In the genomic region with DNA sequence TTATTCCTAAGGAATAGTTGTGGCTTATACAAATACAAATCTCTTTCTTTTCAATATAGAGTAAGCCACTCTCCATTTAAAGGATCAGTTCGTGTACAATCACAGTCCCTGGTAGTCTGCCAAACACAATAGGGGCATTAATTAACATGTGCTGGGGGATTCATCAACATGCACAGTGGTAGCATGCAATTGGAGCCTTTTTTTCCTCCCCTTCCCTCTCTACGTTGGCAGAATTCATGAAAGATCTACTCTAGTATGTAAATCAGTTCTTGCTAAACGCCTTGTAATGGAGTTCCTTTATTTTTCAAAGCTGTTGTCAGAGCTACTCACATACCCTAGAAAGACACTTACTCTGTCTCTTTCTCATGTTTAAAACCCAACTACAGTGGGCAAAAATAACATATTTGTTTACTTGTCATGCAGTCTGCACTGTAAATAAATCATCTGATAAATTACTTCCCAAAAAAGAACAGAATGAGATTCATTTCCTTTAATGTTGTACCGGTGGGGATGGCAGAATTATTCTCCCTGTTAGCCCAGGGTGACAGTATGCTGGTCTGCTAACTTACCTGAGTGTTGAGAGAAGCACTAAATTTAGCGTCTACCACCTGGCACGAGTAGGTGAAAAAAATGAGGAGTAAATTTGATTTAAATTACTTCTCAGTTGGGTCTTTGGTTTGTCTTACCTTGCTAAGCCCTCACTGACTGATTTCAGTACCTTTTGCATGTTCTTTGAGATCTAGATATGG, we compare ENCODE assay signal across 18 cellular contexts.
A peak's percentile ranks its signal among the peaks of the same experiment; 100 is the strongest.
DNase-seq lines count a peak whose midpoint lies in the region; ATAC-seq and TF ChIP-seq lines count a peak whose summit lies in the region.
"Had no signal": no experiment of that assay in that cellular context is flagged by ENCODE, and none has a peak within 500 bp of the region (broad histone marks: within the 10 kb centered on the region; RNA-seq: fewer than 3 reads in every experiment).

No MANE protein-coding gene starts in this region.

- WGBS in H9 (ENCODE audit: extremely low coverage, insufficient read length, low lambda C conversion rate): no CpG with 5 or more reads among the region's 6 CpGs
- 42% methylated on average over 6 of the region's 6 CpGs for WGBS in mesenchymal stem cell
- 8% methylated on average over 6 of the region's 6 CpGs for WGBS in body of pancreas, 2 donors

- H4K91ac ChIP-seq in H9 (ENCODE audit: insufficient read length, low read depth, low read length): no peak overlapping the region
- no peak overlapping the region for H4K91ac ChIP-seq in mesenchymal stem cell (ENCODE audit: low read length)

- H3K18ac ChIP-seq in H9 (ENCODE audit: insufficient read length, low read depth, low read length): no peak overlapping the region
- no peak overlapping the region for H3K18ac ChIP-seq in mesenchymal stem cell (ENCODE audit: low read depth in 1 of 2, low read length in 2 of 2)

- peaks cover 26 to 31% of the 10 kb centered on the region in 2 experiments for H3K4me1 Mint-ChIP-seq in H9
- no peaks in the 10 kb centered on the region for H3K4me1 Mint-ChIP-seq in activated T-cell treated with anti-CD3 and anti-CD28 coated beads, Interleukin-2, amount 50 U/mL, for 72 hours (ENCODE audit: low read depth)
- H3K4me1 Mint-ChIP-seq: activated CD4-positive, alpha-beta T cell treated with anti-CD3 and anti-CD28 coated beads, Interleukin-2, amount 10 ng/mL, durations not matched to agents 24 days and 14 days; activated naive CD8-positive, alpha-beta T cell treated with anti-CD3 and anti-CD28 coated beads, Interleukin-2, amount 50 U/mL, for 24 hours had no signal

- H3K4me2 ChIP-seq in H9 (ENCODE audit: insufficient read depth, insufficient read length, low read length) (no peak overlapping the region), neural cell (ENCODE audit: low read length) (no peak overlapping the region), mesenchymal stem cell (ENCODE audit: low read length, poor library complexity, severe bottlenecking) (no peak overlapping the region)

- no peak for TF ChIP-seq CTCF in H9 (conservative IDR thresholded peaks at IDR 0.05)
- TF ChIP-seq CTCF in neural cell (IDR thresholded peaks at IDR 0.05; ENCODE audit: poor library complexity, severe bottlenecking): no peak
- no peak for TF ChIP-seq CTCF in foreskin fibroblast (IDR thresholded peaks at IDR 0.05; ENCODE audit: low read depth, low read length)
- no peak for TF ChIP-seq CTCF in body of pancreas (IDR thresholded peaks at IDR 0.05)

- no peak for TF ChIP-seq POLR2A in body of pancreas (IDR thresholded peaks at IDR 0.05)

- H2AK5ac ChIP-seq in H9 (ENCODE audit: insufficient read length, low read length): no peak overlapping the region
- no peak overlapping the region for H2AK5ac ChIP-seq in mesenchymal stem cell (ENCODE audit: low read length, severe bottlenecking)

- H3K9me3 ChIP-seq in H9 (ENCODE audit: control insufficient read depth, low read depth, low read length): no peaks in the 10 kb centered on the region
- H3K9me3 ChIP-seq in neural cell (ENCODE audit: low read length): no peaks in the 10 kb centered on the region
- H3K9me3 ChIP-seq in mesenchymal stem cell (ENCODE audit: control insufficient read depth, low read length): no peaks in the 10 kb centered on the region
- no peaks in the 10 kb centered on the region for H3K9me3 ChIP-seq in body of pancreas

- no peak overlapping the region for H4K8ac ChIP-seq in H9 (replicated peaks; ENCODE audit: insufficient read length, low read depth, low read length)
- no peak overlapping the region for H4K8ac ChIP-seq in mesenchymal stem cell (ENCODE audit: low read length)

- DNase-seq in H9 (no peak), NCI-H2081 (lab: John Stamatoyannopoulos, UW) (peak; percentile 73 to 91), astrocyte of the hippocampus (ENCODE audit: low read depth, low spot score) (peak; percentile 71), foreskin fibroblast (no peak), mesenchymal stem cell (no peak), body of pancreas (no peak)
- no peak for DNase-seq in activated T-cell treated with anti-CD3 and anti-CD28 coated beads, Interleukin-2, amount 50 U/mL, for 72 hours
- DNase-seq: activated CD4-positive, alpha-beta T cell treated with anti-CD3 and anti-CD28 coated beads, Interleukin-2, amount 10 ng/mL, durations not matched to agents 24 days and 14 days; activated naive CD8-positive, alpha-beta T cell treated with anti-CD3 and anti-CD28 coated beads, Interleukin-2, amount 50 U/mL, for 24 hours; dermis blood vessel endothelial cell; heart right ventricle; MM.1S; NCI-H1930; NCI-H524 treated with DMSO at 0.1 percent for 48 hours; OCI-M1; SHP77 treated with DMSO at 0.1 percent for 48 hours; stimulated activated CD4-positive, alpha-beta T cell treated with anti-CD3 and anti-CD28 coated beads, Interleukin-12 subunit alpha, Interleukin-12 subunit beta, amount 100 ng/mL, for 4 hours had no signal

- H2BK12ac ChIP-seq in H9 (ENCODE audit: insufficient read length, low read depth, low read length) (no peak overlapping the region), mesenchymal stem cell (ENCODE audit: low read length in 2 of 2) (no peak overlapping the region)

- H2AFZ ChIP-seq in H9 (ENCODE audit: low read length) (no peak overlapping the region), neural cell (ENCODE audit: low read depth, low read length) (peak overlapping the region; percentile 16), mesenchymal stem cell (ENCODE audit: low read depth, low read length) (no peak overlapping the region)

- no peak overlapping the region for H4K5ac ChIP-seq in H9 (ENCODE audit: insufficient read length, low read depth, low read length)

- H3K36me3 ChIP-seq in neural cell (ENCODE audit: insufficient read depth, low read length) (no peaks in the 10 kb centered on the region), mesenchymal stem cell (ENCODE audit: control insufficient read depth in 1 of 2, insufficient read depth in 2 of 2, low read depth in 1 of 2, low read length in 2 of 2) (no peaks in the 10 kb centered on the region), body of pancreas (replicated peaks in 1 of 2; ENCODE audit: insufficient read depth in 1 of 2, low read depth in 2 of 2) (no peaks in the 10 kb centered on the region)
- H3K36me3 ChIP-seq: heart right ventricle had no signal

- H3K14ac ChIP-seq in H9 (ENCODE audit: insufficient read depth, low read length) (no peak overlapping the region), mesenchymal stem cell (ENCODE audit: low read length in 2 of 2) (no peak overlapping the region)

- H3F3A ChIP-seq in neural cell (ENCODE audit: insufficient read depth, low read length, poor library complexity, severe bottlenecking): no peaks in the 10 kb centered on the region

- no peaks in the 10 kb centered on the region for H3K36me3 Mint-ChIP-seq in H9 (ENCODE audit: insufficient read depth in 1 of 3, low read depth in 3 of 3)
- no peaks in the 10 kb centered on the region for H3K36me3 Mint-ChIP-seq in activated T-cell treated with anti-CD3 and anti-CD28 coated beads, Interleukin-2, amount 50 U/mL, for 72 hours (ENCODE audit: insufficient read depth in 2 of 2)

- no peak overlapping the region for H3K23ac ChIP-seq in H9 (ENCODE audit: insufficient read length, low read depth, low read length)
- no peak overlapping the region for H3K23ac ChIP-seq in mesenchymal stem cell (ENCODE audit: low read length in 2 of 2)

- H2BK20ac ChIP-seq in H9 (ENCODE audit: low read depth, low read length, poor library complexity, severe bottlenecking): no peak overlapping the region

- H3K27ac Mint-ChIP-seq in H9: peak overlapping the region; percentile 4 to 73 (median 71); a peak in 3 of 7 replicates
- H3K27ac Mint-ChIP-seq in activated T-cell treated with anti-CD3 and anti-CD28 coated beads, Interleukin-2, amount 50 U/mL, for 72 hours: no peak overlapping the region
- H3K27ac Mint-ChIP-seq: activated CD4-positive, alpha-beta T cell treated with anti-CD3 and anti-CD28 coated beads, Interleukin-2, amount 10 ng/mL, durations not matched to agents 24 days and 14 days; activated naive CD8-positive, alpha-beta T cell treated with anti-CD3 and anti-CD28 coated beads, Interleukin-2, amount 50 U/mL, for 24 hours had no signal

- H2BK120ac ChIP-seq in H9 (ENCODE audit: low read depth, low read length, poor library complexity, severe bottlenecking) (no peak overlapping the region), mesenchymal stem cell (ENCODE audit: low read depth, low read length) (no peak overlapping the region)

- no peaks in the 10 kb centered on the region for H3K9me2 ChIP-seq in neural cell (ENCODE audit: insufficient read depth, low read length)

- no peak overlapping the region for H3T11ph ChIP-seq in H9 (ENCODE audit: low read length)

- H3K4me1 ChIP-seq in H9 (ENCODE audit: insufficient read depth, low read length): peaks cover 6% of the 10 kb centered on the region
- H3K4me1 ChIP-seq in mesenchymal stem cell (ENCODE audit: control insufficient read depth, insufficient read depth, low read depth, low read length): no peaks in the 10 kb centered on the region
- no peaks in the 10 kb centered on the region for H3K4me1 ChIP-seq in body of pancreas
- H3K4me1 ChIP-seq: heart right ventricle had no signal

- peak overlapping the region; percentile 30 for H3K4me3 ChIP-seq in neural cell (ENCODE audit: low read length)
- no peak overlapping the region for H3K4me3 ChIP-seq in foreskin fibroblast (ENCODE audit: low read depth in 1 of 2, low read length in 2 of 2)
- H3K4me3 ChIP-seq in mesenchymal stem cell (ENCODE audit: insufficient read depth in 1 of 2, low read depth in 1 of 2, low read length in 2 of 2): no peak overlapping the region
- no peak overlapping the region for H3K4me3 ChIP-seq in body of pancreas
- H3K4me3 ChIP-seq: heart right ventricle had no signal

- no peak for TF ChIP-seq RAD21 in neural cell (conservative IDR thresholded peaks at IDR 0.05)

- no peaks in the 10 kb centered on the region for H3K27me3 ChIP-seq in H9 (ENCODE audit: insufficient read depth, low read length)
- no peaks in the 10 kb centered on the region for H3K27me3 ChIP-seq in neural cell (ENCODE audit: insufficient read depth, low read depth, low read length)
- no peaks in the 10 kb centered on the region for H3K27me3 ChIP-seq in mesenchymal stem cell (ENCODE audit: control insufficient read depth in 1 of 2, insufficient read depth in 1 of 2, low read length in 2 of 2)
- H3K27me3 ChIP-seq in body of pancreas: no peaks in the 10 kb centered on the region

- H4K20me1 ChIP-seq in H9 (ENCODE audit: control insufficient read depth, insufficient read depth, insufficient read length): no peaks in the 10 kb centered on the region
- H4K20me1 ChIP-seq in neural cell (ENCODE audit: insufficient read depth): no peaks in the 10 kb centered on the region

- no peak overlapping the region for H3K27ac ChIP-seq in H9 (ENCODE audit: insufficient read length, low read depth, low read length)
- H3K27ac ChIP-seq in neural cell (ENCODE audit: low read length): peak overlapping the region; percentile 65
- no peak overlapping the region for H3K27ac ChIP-seq in mesenchymal stem cell (ENCODE audit: low read length, poor library complexity, severe bottlenecking)
- H3K27ac ChIP-seq in body of pancreas: no peak overlapping the region
- H3K27ac ChIP-seq: heart right ventricle had no signal

- H3K4me3 Mint-ChIP-seq in H9: no peak overlapping the region
- H3K4me3 Mint-ChIP-seq in activated T-cell treated with anti-CD3 and anti-CD28 coated beads, Interleukin-2, amount 50 U/mL, for 72 hours: no peak overlapping the region
- H3K4me3 Mint-ChIP-seq: activated CD4-positive, alpha-beta T cell treated with anti-CD3 and anti-CD28 coated beads, Interleukin-2, amount 10 ng/mL, durations not matched to agents 24 days and 14 days; activated naive CD8-positive, alpha-beta T cell treated with anti-CD3 and anti-CD28 coated beads, Interleukin-2, amount 50 U/mL, for 24 hours had no signal

- H3K9ac ChIP-seq in H9 (ENCODE audit: extremely low read depth, insufficient read length, low read length): no peak overlapping the region
- peak overlapping the region; percentile 36 for H3K9ac ChIP-seq in neural cell (ENCODE audit: low read length)
- H3K9ac ChIP-seq in mesenchymal stem cell (ENCODE audit: low read length): no peak overlapping the region

- H3K79me2 ChIP-seq in H9 (ENCODE audit: insufficient read depth, low read length): no peaks in the 10 kb centered on the region
- no peaks in the 10 kb centered on the region for H3K79me2 ChIP-seq in neural cell (replicated peaks; ENCODE audit: insufficient read depth, low read length)

- no peak for ATAC-seq in body of pancreas
- no peak for ATAC-seq in activated T-cell treated with anti-CD3 and anti-CD28 coated beads, Interleukin-2, amount 50 U/mL, for 72 hours (replicated peaks in 1 of 2)
- ATAC-seq: activated naive CD8-positive, alpha-beta T cell treated with anti-CD3 and anti-CD28 coated beads, Interleukin-2, amount 50 U/mL, for 24 hours; heart right ventricle had no signal

- no peaks in the 10 kb centered on the region for H3K23me2 ChIP-seq in H9 (ENCODE audit: insufficient read length, low read depth, low read length, poor library complexity, severe bottlenecking)

- H2BK5ac ChIP-seq in H9 (ENCODE audit: insufficient read length, low read length) (no peak overlapping the region), mesenchymal stem cell (ENCODE audit: low read depth, low read length, poor library complexity, severe bottlenecking) (no peak overlapping the region)

- intact Hi-C loops in body of pancreas (cut with DNase I): no loop called here

- no peaks in the 10 kb centered on the region for H3K9me3 Mint-ChIP-seq in H9
- no peaks in the 10 kb centered on the region for H3K9me3 Mint-ChIP-seq in activated T-cell treated with anti-CD3 and anti-CD28 coated beads, Interleukin-2, amount 50 U/mL, for 72 hours
- H3K9me3 Mint-ChIP-seq: activated CD4-positive, alpha-beta T cell treated with anti-CD3 and anti-CD28 coated beads, Interleukin-2, amount 10 ng/mL, durations not matched to agents 24 days and 14 days; activated naive CD8-positive, alpha-beta T cell treated with anti-CD3 and anti-CD28 coated beads, Interleukin-2, amount 50 U/mL, for 24 hours had no signal

- no peak overlapping the region for H3K56ac ChIP-seq in H9 (ENCODE audit: insufficient read length, low read depth, low read length)

- no peak for TF ChIP-seq EP300 in neural cell (conservative IDR thresholded peaks at IDR 0.05; ENCODE audit: poor library complexity, severe bottlenecking)

- no peaks in the 10 kb centered on the region for H3K79me1 ChIP-seq in H9 (ENCODE audit: insufficient read depth, low read depth, low read length, poor library complexity, severe bottlenecking)
- H3K79me1 ChIP-seq in mesenchymal stem cell (replicated peaks; ENCODE audit: low read length, poor library complexity, severe bottlenecking): no peaks in the 10 kb centered on the region

- H2BK15ac ChIP-seq in H9 (ENCODE audit: low read depth, low read length) (no peak overlapping the region), mesenchymal stem cell (ENCODE audit: low read depth, poor library complexity, severe bottlenecking) (no peak overlapping the region)

- H3K4ac ChIP-seq in H9 (ENCODE audit: low read depth, low read length) (no peak overlapping the region), mesenchymal stem cell (ENCODE audit: low read depth in 1 of 2, low read length in 2 of 2) (no peak overlapping the region)

- H3K27me3 Mint-ChIP-seq in H9 (ENCODE audit: low read depth): no peaks in the 10 kb centered on the region
- H3K27me3 Mint-ChIP-seq in activated T-cell treated with anti-CD3 and anti-CD28 coated beads, Interleukin-2, amount 50 U/mL, for 72 hours (ENCODE audit: low read depth): no peaks in the 10 kb centered on the region

Comparison
In these comparisons a context has a peak if more than half of its experiments do, and no peak if none do; other contexts are left out.
1. DNase-seq: peak in NCI-H2081 (2 of 2) and astrocyte of the hippocampus (single experiment); none in H9 (single experiment), foreskin fibroblast (0 of 2), mesenchymal stem cell (single experiment), body of pancreas (0 of 4) and activated T-cell treated with anti-CD3 and anti-CD28 coated beads, Interleukin-2, amount 50 U/mL, for 72 hours (0 of 2).